ENCODE assay signal across 8 cellular contexts in the genomic region with DNA sequence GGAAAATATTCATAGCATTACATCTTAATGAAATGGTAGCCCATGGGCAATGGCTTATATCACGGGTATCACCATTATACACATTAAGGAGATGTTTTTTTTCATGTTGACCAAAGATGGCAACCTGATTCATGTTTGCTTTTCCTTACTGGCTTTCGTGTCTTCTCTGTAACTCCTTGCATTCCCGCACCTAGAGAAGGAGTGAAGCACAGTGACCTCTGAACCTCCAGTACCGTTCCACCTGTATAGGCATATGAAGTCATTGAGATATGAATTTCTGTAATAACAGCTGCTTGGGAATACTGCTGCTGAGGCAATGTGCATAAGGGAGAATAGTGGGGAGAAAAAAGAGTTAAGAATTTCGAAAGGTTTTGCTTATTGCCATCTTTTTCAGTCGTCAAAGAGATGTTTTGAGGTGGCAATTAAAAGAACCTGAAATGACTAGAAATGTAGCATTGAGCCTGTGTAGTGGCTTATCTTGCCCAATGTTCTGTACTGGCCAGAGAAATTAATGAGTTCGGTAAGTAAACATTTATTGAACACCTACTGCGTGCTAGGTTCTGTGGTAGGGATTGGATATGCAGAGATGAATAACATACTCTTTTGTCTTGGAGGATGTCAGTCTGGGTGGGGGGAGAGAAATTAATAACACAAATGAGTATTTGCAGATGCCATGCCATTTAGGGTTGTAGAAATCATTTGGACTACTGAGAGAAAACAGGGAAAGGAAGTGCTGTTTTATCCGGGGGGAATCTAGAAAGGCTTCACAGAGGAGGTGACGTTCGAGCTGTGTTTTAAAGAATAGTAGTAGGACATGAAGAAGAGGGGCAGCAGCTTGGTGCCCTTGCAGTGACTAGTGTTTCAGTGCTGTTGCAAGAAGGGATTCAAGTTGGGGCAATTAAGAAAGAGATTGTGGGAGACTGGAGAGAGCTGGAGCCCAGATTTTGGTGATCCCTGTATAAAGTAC. TPM values are rescaled to one million over a fixed set of nuclear protein-coding genes. Genes with fewer than 3 reads are reported as not detected.
DNase-seq lines count a peak whose midpoint lies in the region; ATAC-seq, FAIRE-seq and TF ChIP-seq lines count a peak whose summit lies in the region.

No MANE protein-coding gene starts in this region.

- H4K91ac ChIP-seq in mesenchymal stem cell (ENCODE audit: low read length): no peak overlapping the region

- no peak overlapping the region for H2AK5ac ChIP-seq in mesenchymal stem cell (ENCODE audit: low read length, severe bottlenecking)

- TF ChIP-seq RAD21 in GM12878 (IDR thresholded peaks at IDR 0.05; ENCODE audit: insufficient read depth, low read depth, low read length): no peak

- H2BK120ac ChIP-seq in mesenchymal stem cell (ENCODE audit: low read depth, low read length): no peak overlapping the region

- peaks cover 74% of the 10 kb centered on the region for H3K79me2 ChIP-seq in GM12878 (ENCODE audit: control insufficient read depth, insufficient read depth, low read length)

- no TSS peak for BruUV-seq in GM12878 (replicated peaks; lab: Mats Ljungman, UMichigan)

- peak overlapping the region; percentile 98 for H3K4me3 Mint-ChIP-seq in stimulated activated naive CD8-positive, alpha-beta T cell treated with anti-CD3 and anti-CD28 coated beads, Interleukin-15, Interleukin-2, amounts not matched to agents 100 ng/mL and 50 ng/mL, for 24 hours

- H2BK5ac ChIP-seq in mesenchymal stem cell (ENCODE audit: low read depth, low read length, poor library complexity, severe bottlenecking): no peak overlapping the region

- TF ChIP-seq POLR2A in GM12878 (IDR thresholded peaks at IDR 0.05; ENCODE audit: low read depth, low read length): no peak

- WGBS in GM12878 (ENCODE audit: insufficient coverage, insufficient replicate concordance, low lambda C conversion rate, missing lambda C conversion rate): 59% methylated on average over 11 of the region's 11 CpGs
- WGBS in mesenchymal stem cell: 58% methylated on average over 11 of the region's 11 CpGs
- WGBS in aorta, 2 donors: 18 to 19% methylated on average over 11 of the region's 11 CpGs

- FAIRE-seq in GM12878 (lab: Jason Lieb, UNC): no peak

- peak overlapping the region; percentile 42 for H3K27ac Mint-ChIP-seq in stimulated activated naive CD8-positive, alpha-beta T cell treated with anti-CD3 and anti-CD28 coated beads, Interleukin-15, Interleukin-2, amounts not matched to agents 100 ng/mL and 50 ng/mL, for 24 hours

- no peak overlapping the region for H3K14ac ChIP-seq in mesenchymal stem cell (ENCODE audit: low read length in 2 of 2)

- peaks cover 5% of the 10 kb centered on the region for H3K9me3 ChIP-seq in GM12878 (replicated peaks; ENCODE audit: control insufficient read depth, insufficient read depth, low read length)
- no peaks in the 10 kb centered on the region for H3K9me3 ChIP-seq in mesenchymal stem cell (ENCODE audit: control insufficient read depth, low read length)
- H3K9me3 ChIP-seq in aorta (ENCODE audit: control insufficient read depth, low read length): no peaks in the 10 kb centered on the region

- H3K27ac ChIP-seq in GM12878 (ENCODE audit: control insufficient read depth, insufficient read depth): peak overlapping the region; percentile 91
- no peak overlapping the region for H3K27ac ChIP-seq in mesenchymal stem cell (ENCODE audit: low read length, poor library complexity, severe bottlenecking)
- peak overlapping the region in 1 of 2 donors; percentile 37 for H3K27ac ChIP-seq in aorta (ENCODE audit: low read depth in 1 of 2, low read length in 2 of 2)

- no peaks in the 10 kb centered on the region for H3K9me3 Mint-ChIP-seq in stimulated activated naive CD8-positive, alpha-beta T cell treated with anti-CD3 and anti-CD28 coated beads, Interleukin-15, Interleukin-2, amounts not matched to agents 100 ng/mL and 50 ng/mL, for 24 hours

- H2AFZ ChIP-seq in GM12878 (ENCODE audit: control insufficient read depth, low read depth, low read length) (no peak overlapping the region), mesenchymal stem cell (ENCODE audit: low read depth, low read length) (no peak overlapping the region)

- SMC1A ChIA-PET in GM12878 (lab: Charles Lee; ENCODE audit: uncharacterized antibody, unreplicated experiment): interaction anchor here (0.7 to 3.4 kb wide), 10 partner anchors 10 to 31 kb away, joined by 3 to 20 read pairs (median 5); no protein-coding TSS in a partner anchor

- H3K27me3 ChIP-seq in GM12878 (replicated peaks in 1 of 2; ENCODE audit: control insufficient read depth in 2 of 2, insufficient read depth in 2 of 2, low read length in 1 of 2) (no peaks in the 10 kb centered on the region), mesenchymal stem cell (ENCODE audit: control insufficient read depth in 1 of 2, insufficient read depth in 1 of 2, low read length in 2 of 2) (no peaks in the 10 kb centered on the region), aorta (ENCODE audit: control insufficient read depth in 1 of 2, insufficient read depth in 2 of 2, low read length in 1 of 2) (no peaks in the 10 kb centered on the region)

- H3K36me3 ChIP-seq in GM12878 (ENCODE audit: control insufficient read depth in 2 of 2, insufficient read depth in 2 of 2, low read length in 1 of 2) (peaks cover 0 to 5% of the 10 kb centered on the region in 2 experiments; a peak in 1 of 4 replicates), mesenchymal stem cell (ENCODE audit: control insufficient read depth in 1 of 2, insufficient read depth in 2 of 2, low read depth in 1 of 2, low read length in 2 of 2) (peaks cover 4 to 22% of the 10 kb centered on the region in 2 experiments), aorta (ENCODE audit: control insufficient read depth in 1 of 2, insufficient read depth in 2 of 2, low read length in 1 of 2) (no peaks in the 10 kb centered on the region)

- POLR2A ChIA-PET in GM12878 (lab: Charles Lee): interaction anchor here (0.7 to 1.6 kb wide), 3 partner anchors 14 to 423 kb away, joined by 3 to 7 read pairs (median 3); no protein-coding TSS in a partner anchor
- POLR2A ChIA-PET in HEK293T (lab: Yijun Ruan, JAX): interaction anchor here (1.0 to 2.0 kb wide), 3 partner anchors 9 to 162 kb away, joined by 3 to 7 read pairs (median 5); no protein-coding TSS in a partner anchor

- in situ Hi-C loops in GM12878 (cut with MboI): no loop called here

- H3K4me1 Mint-ChIP-seq in stimulated activated naive CD8-positive, alpha-beta T cell treated with anti-CD3 and anti-CD28 coated beads, Interleukin-15, Interleukin-2, amounts not matched to agents 100 ng/mL and 50 ng/mL, for 24 hours (ENCODE audit: low read depth): peaks cover 75% of the 10 kb centered on the region

- intact Hi-C loops in GM12878 (cut with micrococcal nuclease; ENCODE audit: unreplicated experiment): no loop called here
- intact Hi-C loops in aorta (cut with DNase I): no loop called here

- CTCF ChIA-PET in GM12878 (lab: Yijun Ruan, JAX): interaction anchor here (0.8 to 2.9 kb wide), 8 partner anchors 9 to 36 kb away, joined by 3 to 30 read pairs (median 5); no protein-coding TSS in a partner anchor
- CTCF ChIA-PET in HEK293T (lab: Yijun Ruan, JAX): interaction anchor here (0.7 to 1.1 kb wide), 3 partner anchors 19 to 1101 kb away, joined by 4 to 5 read pairs (median 4); no protein-coding TSS in a partner anchor

- TF ChIP-seq EP300 in GM12878 (IDR thresholded peaks at IDR 0.05; ENCODE audit: borderline replicate concordance in 1 of 2, control insufficient read depth in 1 of 2, low read depth in 2 of 2, low read length in 2 of 2): no peak

- H3K18ac ChIP-seq in mesenchymal stem cell (ENCODE audit: low read depth in 1 of 2, low read length in 2 of 2): no peak overlapping the region

- no peaks in the 10 kb centered on the region for H3K27me3 Mint-ChIP-seq in stimulated activated naive CD8-positive, alpha-beta T cell treated with anti-CD3 and anti-CD28 coated beads, Interleukin-15, Interleukin-2, amounts not matched to agents 100 ng/mL and 50 ng/mL, for 24 hours

- no peak for DNase-seq in stimulated activated naive CD8-positive, alpha-beta T cell treated with anti-CD3 and anti-CD28 coated beads, Interleukin-15, Interleukin-2, amounts not matched to agents 100 U/mL and 50 U/mL, for 24 hours
- DNase-seq in GM12878 (ENCODE audit: low read depth, low spot score) (no peak), mesenchymal stem cell (no peak), aorta (no peak), NCI-H526 treated with DMSO at 0.1 percent for 48 hours (lab: John Stamatoyannopoulos, UW) (no peak), HEK293T (ENCODE audit: extremely low spot score) (no peak)

- H4K8ac ChIP-seq in mesenchymal stem cell (ENCODE audit: low read length): no peak overlapping the region

- H4K20me1 ChIP-seq in GM12878 (ENCODE audit: control insufficient read depth, insufficient read depth): no peaks in the 10 kb centered on the region

- H2BK12ac ChIP-seq in mesenchymal stem cell (ENCODE audit: low read length in 2 of 2): no peak overlapping the region

- peak overlapping the region; percentile 85 for H3K9ac ChIP-seq in GM12878 (ENCODE audit: control insufficient read depth, insufficient read depth, low read length)
- peak overlapping the region; percentile 99 for H3K9ac ChIP-seq in mesenchymal stem cell (ENCODE audit: low read length)

- peaks cover 8% of the 10 kb centered on the region for H3K79me1 ChIP-seq in mesenchymal stem cell (replicated peaks; ENCODE audit: low read length, poor library complexity, severe bottlenecking)

- no peak for TF ChIP-seq CTCF in GM12878 (IDR thresholded peaks at IDR 0.05 in 2 of 3, conservative IDR thresholded peaks at IDR 0.05 in 1 of 3; ENCODE audit: control insufficient read depth in 2 of 3, extremely low read depth in 1 of 3, insufficient read depth in 1 of 3, low read depth in 3 of 3, low read length in 3 of 3)

- no peak overlapping the region for H3K23ac ChIP-seq in mesenchymal stem cell (ENCODE audit: low read length in 2 of 2)

- H3K4me3 ChIP-seq in GM12878 (peak overlapping the region; percentile 98), mesenchymal stem cell (ENCODE audit: insufficient read depth in 1 of 2, low read depth in 1 of 2, low read length in 2 of 2) (peak overlapping the region in 1 of 2 experiments; percentile 98), aorta (ENCODE audit: low read length in 2 of 2) (peak overlapping the region; percentile 47 to 84)

- H3K4me1 ChIP-seq in GM12878 (ENCODE audit: control insufficient read depth, insufficient read depth, low read length): peaks cover 5% of the 10 kb centered on the region
- H3K4me1 ChIP-seq in mesenchymal stem cell (ENCODE audit: control insufficient read depth, insufficient read depth, low read depth, low read length): peaks cover 3% of the 10 kb centered on the region
- peaks cover 2 to 7% of the 10 kb centered on the region in 2 donors for H3K4me1 ChIP-seq in aorta (ENCODE audit: control insufficient read depth in 1 of 2, insufficient read depth in 2 of 2, low read length in 2 of 2)

- RAD21 ChIA-PET in GM12878 (lab: Charles Lee; ENCODE audit: unreplicated experiment): interaction anchor here (0.7 to 3.2 kb wide), 5 partner anchors 12 to 518 kb away, joined by 3 to 11 read pairs (median 3); no protein-coding TSS in a partner anchor

- H3K4ac ChIP-seq in mesenchymal stem cell (ENCODE audit: low read depth in 1 of 2, low read length in 2 of 2): no peak overlapping the region

- H3K36me3 Mint-ChIP-seq in stimulated activated naive CD8-positive, alpha-beta T cell treated with anti-CD3 and anti-CD28 coated beads, Interleukin-15, Interleukin-2, amounts not matched to agents 100 ng/mL and 50 ng/mL, for 24 hours (ENCODE audit: low read depth): peaks cover 38% of the 10 kb centered on the region

- ATAC-seq in stimulated activated naive CD8-positive, alpha-beta T cell treated with anti-CD3 and anti-CD28 coated beads, Interleukin-15, Interleukin-2, amounts not matched to agents 100 U/mL and 50 U/mL, for 24 hours: no peak
- ATAC-seq in GM12878 (no peak), aorta (ENCODE audit: low FRiP score) (no peak), GM21526 (IDR thresholded peaks at IDR 0.05; ENCODE audit: low FRiP score, unreplicated experiment) (no peak)

- peak overlapping the region; percentile 85 for H3K4me2 ChIP-seq in GM12878 (ENCODE audit: control insufficient read depth, insufficient read depth)
- H3K4me2 ChIP-seq in mesenchymal stem cell (ENCODE audit: low read length, poor library complexity, severe bottlenecking): peak overlapping the region; percentile 70

- no peak overlapping the region for H2BK15ac ChIP-seq in mesenchymal stem cell (ENCODE audit: low read depth, poor library complexity, severe bottlenecking)

RNA-seq across cellular contexts. Expression of a gene that starts 2.5 kb away (rescaled TPM):
- total RNA-seq in GM12878 (2013; cell fraction: nucleolus; rRNA removed): 45.1 and 48.9 TPM in 2 replicates
- 27.0 and 29.0 TPM in 2 replicates for total RNA-seq in GM12878 (2014; rRNA removed)
- 29.0 and 31.4 TPM in 2 replicates for total RNA-seq in GM12878 (2014; rRNA removed; fragmentation: Illumina TruSeq; extraction: Trizol)
- 34.1 and 36.4 TPM in 2 replicates for total RNA-seq in GM12878 (2021)
- polyA plus RNA-seq in GM12878 (2011; ENCODE audit: low read depth): 7.7 TPM
- 49.4 and 61.1 TPM in 2 replicates for polyA plus RNA-seq in GM12878 (2011; rRNA removed)
- 34.1 and 36.7 TPM in 2 replicates for polyA plus RNA-seq in GM12878 (2011; cell fraction: cytosol; rRNA removed)
- 22.9 and 30.8 TPM in 2 replicates for polyA plus RNA-seq in GM12878 (2011; cell fraction: nucleus; rRNA removed)
- polyA plus RNA-seq in GM12878 (2012): 12.4 and 13.7 TPM in 2 replicates
- 20.2 and 24.7 TPM in 2 replicates for polyA plus RNA-seq in GM12878 (2014; fragmentation: Illumina TruSeq; extraction: Trizol)
- polyA plus RNA-seq in GM12878 (2014; fragmentation: Nextera tagmentation; extraction: Ambion mirVana): 1 to 10 TPM; 5.5 to 5.7 TPM
- 12.2 and 16.3 TPM in 2 replicates for polyA plus RNA-seq in GM12878 (2014; rRNA removed)
- polyA plus RNA-seq in GM12878 (2016; fragmentation: Nextera tagmentation; extraction: Ambion mirVana): 10 to 100 TPM; 14.4 to 14.6 TPM
- polyA minus RNA-seq in GM12878 (2011; rRNA and poly(A)+ RNA removed): 171 and 274 TPM in 2 replicates
- polyA minus RNA-seq in GM12878 (2011; cell fraction: cytosol; rRNA and poly(A)+ RNA removed): 61.7 and 81.0 TPM in 2 replicates
- 28.7 and 36.5 TPM in 2 replicates for polyA minus RNA-seq in GM12878 (2011; cell fraction: nucleus; rRNA and poly(A)+ RNA removed)
- polyA plus RNA-seq in mesenchymal stem cell (2013, experiment 1 of 2): 28.3 TPM
- polyA plus RNA-seq in mesenchymal stem cell (2013, experiment 2 of 2): 28.2 TPM
- 10 to 100 TPM; 76.0 to 96.3 TPM for total RNA-seq in aorta
- 10 to 100 TPM; 11.3 to 14.2 TPM for polyA plus RNA-seq in aorta

RNA-seq across cellular contexts. Expression of a gene that starts 50.5 kb away (rescaled TPM):
- 93.0 and 108 TPM in 2 replicates for total RNA-seq in GM12878 (2013; cell fraction: nucleolus; rRNA removed)
- total RNA-seq in GM12878 (2014; rRNA removed) (31.1 and 37.1 TPM in 2 replicates), GM12878 (2014; rRNA removed; fragmentation: Illumina TruSeq; extraction: Trizol) (27.3 and 29.4 TPM in 2 replicates), GM12878 (2021) (63.5 and 63.7 TPM in 2 replicates), aorta (10 to 100 TPM; 11.3 to 16.8 TPM)
- 17.2 TPM for polyA plus RNA-seq in GM12878 (2011; ENCODE audit: low read depth)
- polyA plus RNA-seq in GM12878 (2011; rRNA removed) (21.0 and 53.8 TPM in 2 replicates), GM12878 (2014; fragmentation: Illumina TruSeq; extraction: Trizol) (40.5 and 52.1 TPM in 2 replicates), GM12878 (2014; fragmentation: Nextera tagmentation; extraction: Ambion mirVana) (1 to 10 TPM in 1 of 2 experiments, under 1 TPM in 1; 0.74 to 1.4 TPM), GM12878 (2014; rRNA removed) (69.0 and 72.0 TPM in 2 replicates), GM12878 (2016; fragmentation: Nextera tagmentation; extraction: Ambion mirVana) (10 to 100 TPM; 16.3 to 19.6 TPM), aorta (1 to 10 TPM; 5.3 to 8.2 TPM)
- 68.3 and 86.8 TPM in 2 replicates for polyA plus RNA-seq in GM12878 (2011; cell fraction: cytosol; rRNA removed)
- polyA plus RNA-seq in GM12878 (2011; cell fraction: nucleus; rRNA removed): 59.7 and 73.1 TPM in 2 replicates
- 30.2 and 31.2 TPM in 2 replicates for polyA plus RNA-seq in GM12878 (2012)
- 127 and 131 TPM in 2 replicates for polyA minus RNA-seq in GM12878 (2011; rRNA and poly(A)+ RNA removed)
- 34.1 and 34.6 TPM in 2 replicates for polyA minus RNA-seq in GM12878 (2011; cell fraction: cytosol; rRNA and poly(A)+ RNA removed)
- polyA minus RNA-seq in GM12878 (2011; cell fraction: nucleus; rRNA and poly(A)+ RNA removed): 28.4 and 72.4 TPM in 2 replicates
- polyA plus RNA-seq in mesenchymal stem cell (2013, experiment 1 of 2): 23.5 TPM
- 23.2 TPM for polyA plus RNA-seq in mesenchymal stem cell (2013, experiment 2 of 2)
